In genomic region chr16:2720719-2721633, GRCh38 we compare ENCODE assay signal across 1 cellular context.
TF ChIP-seq lines count a peak whose summit lies in the region.

No MANE protein-coding gene starts in this region.

TF ChIP-seq in HepG2, 621 proteins besides CTCF, POLR2A, EP300 and RAD21 (continued from another document and continues in another):
- TF ChIP-seq PRDM4 (CRISPR knock-in tag; IDR thresholded peaks at IDR 0.05; ENCODE audit: borderline replicate concordance) (no peak), EEA1 (CRISPR knock-in tag; IDR thresholded peaks at IDR 0.05; ENCODE audit: borderline replicate concordance) (no peak), BCL6 (CRISPR knock-in tag; IDR thresholded peaks at IDR 0.05) (no peak; the same call in 1 of the 2 replicates), FLYWCH1 (CRISPR knock-in tag; IDR thresholded peaks at IDR 0.05) (no peak), ZNF30 (CRISPR knock-in tag; IDR thresholded peaks at IDR 0.05) (no peak), ZFP91 (CRISPR knock-in tag; IDR thresholded peaks at IDR 0.05; ENCODE audit: borderline replicate concordance) (no peak), RBM22 (optimal IDR thresholded peaks at IDR 0.05; ENCODE audit: low read length) (no peak), MBD4 (IDR thresholded peaks at IDR 0.05; ENCODE audit: borderline replicate concordance, low read length) (no peak), ZBTB4 (CRISPR knock-in tag; IDR thresholded peaks at IDR 0.05; ENCODE audit: borderline replicate concordance) (no peak), ZNF558 (CRISPR knock-in tag; IDR thresholded peaks at IDR 0.05; ENCODE audit: borderline replicate concordance) (no peak), CBX1 (IDR thresholded peaks at IDR 0.05; ENCODE audit: low read depth) (peak; percentile 4), ZNF614 (CRISPR knock-in tag; IDR thresholded peaks at IDR 0.05; ENCODE audit: borderline replicate concordance) (peak; percentile 33; the same call in 1 of the 2 replicates), ARID3A (IDR thresholded peaks at IDR 0.05; ENCODE audit: low read depth, low read length) (no peak; the same call in 1 of the 2 replicates), STAT6 (CRISPR knock-in tag; IDR thresholded peaks at IDR 0.05; ENCODE audit: borderline replicate concordance) (no peak), PCBP1 (IDR thresholded peaks at IDR 0.05; ENCODE audit: borderline replicate concordance, low read depth, low read length) (no peak), PHF5A (CRISPR knock-in tag; IDR thresholded peaks at IDR 0.05; ENCODE audit: low read depth, unreplicated experiment) (no peak), HCFC1 (IDR thresholded peaks at IDR 0.05; ENCODE audit: low read depth, low read length) (peak; percentile 62), EZH2 (conservative IDR thresholded peaks at IDR 0.05; ENCODE audit: low read depth, low read length) (no peak), ZNF747 (CRISPR knock-in tag; IDR thresholded peaks at IDR 0.05; ENCODE audit: borderline replicate concordance) (peak; percentile 65), HNF1A (IDR thresholded peaks at IDR 0.05; ENCODE audit: low read depth) (no peak), HNF1A (CRISPR knock-in tag; IDR thresholded peaks at IDR 0.05; ENCODE audit: borderline replicate concordance) (peak; percentile 46; the same call in 1 of the 2 replicates), POLR2AphosphoS2 (IDR thresholded peaks at IDR 0.05; ENCODE audit: low read depth, low read length) (no peak), ZNF629 (CRISPR knock-in tag; conservative IDR thresholded peaks at IDR 0.05) (no peak), ZNF850 (CRISPR knock-in tag; conservative IDR thresholded peaks at IDR 0.05) (0 out of 2 replicates have a peak, but pooled peaks have one; percentile 57), ATRX (CRISPR knock-in tag; IDR thresholded peaks at IDR 0.05; ENCODE audit: borderline replicate concordance) (no peak), SYNCRIP (IDR thresholded peaks at IDR 0.05; ENCODE audit: insufficient read depth, low read depth, low read length) (no peak), ZNF503 (CRISPR knock-in tag; IDR thresholded peaks at IDR 0.05) (peak; percentile 77; the same call in 1 of the 2 replicates), HDAC2 (CRISPR knock-in tag; IDR thresholded peaks at IDR 0.05) (peak; percentile 38; the same call in 1 of the 2 replicates), FOXJ3 (CRISPR knock-in tag; IDR thresholded peaks at IDR 0.05; ENCODE audit: borderline replicate concordance) (no peak), ZNF740 (CRISPR knock-in tag; IDR thresholded peaks at IDR 0.05) (no peak), TFDP2 (CRISPR knock-in tag; IDR thresholded peaks at IDR 0.05) (0 out of 2 replicates have a peak, but pooled peaks have one; percentile 63), KDM6A (CRISPR knock-in tag; IDR thresholded peaks at IDR 0.05; ENCODE audit: low read depth) (no peak)
